Comparison of ENCODE assay signal across 8 cellular contexts in the genomic region with DNA sequence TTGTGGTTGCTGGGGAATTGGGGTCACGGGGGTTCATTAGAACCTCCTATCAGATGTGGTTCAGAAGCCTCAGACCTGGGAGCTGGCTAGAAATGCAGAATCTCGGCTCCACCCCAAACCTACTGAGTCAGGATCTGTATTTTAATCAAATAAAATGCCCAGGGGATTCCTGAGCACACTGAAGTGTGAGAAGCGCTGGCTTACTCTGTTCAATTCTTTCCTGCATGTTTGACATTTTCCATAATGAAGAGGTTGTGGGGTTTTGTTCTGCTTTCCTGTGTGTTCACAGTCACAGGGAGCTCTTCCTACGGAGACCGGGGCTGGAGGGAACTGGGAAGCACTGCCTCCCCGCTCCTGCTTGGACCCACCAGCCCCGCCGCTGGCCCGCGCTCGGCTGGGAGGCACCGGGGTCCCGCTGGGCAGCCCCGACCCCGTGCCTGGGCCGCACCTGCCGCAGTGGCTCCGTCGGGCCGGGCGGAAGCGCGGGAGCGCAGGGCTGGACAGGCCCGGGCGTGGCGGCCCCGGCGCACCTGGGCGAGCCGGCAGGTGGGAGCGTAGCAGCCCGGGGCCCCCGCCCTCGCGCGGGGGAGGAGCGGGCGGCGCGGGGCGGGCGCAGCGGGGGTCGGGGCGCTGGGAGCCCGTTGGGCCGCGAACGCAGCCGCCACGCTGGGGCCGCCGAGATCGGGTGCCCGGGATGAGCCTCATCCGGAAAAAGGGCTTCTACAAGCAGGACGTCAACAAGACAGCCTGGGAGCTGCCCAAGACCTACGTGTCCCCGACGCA. TPM values are rescaled to one million over a fixed set of nuclear protein-coding genes. Genes with fewer than 3 reads are reported as not detected.
A peak's percentile ranks its signal among the peaks of the same experiment; 100 is the strongest.
DNase-seq lines count a peak whose midpoint lies in the region; ATAC-seq and TF ChIP-seq lines count a peak whose summit lies in the region.

A gene (plus strand): TSS at position 625 of the 783 bp plus-strand sequence. CDS start 70 bp downstream, at position 695.

- no peaks in the 10 kb centered on the region for H3K9me3 ChIP-seq in esophagus squamous epithelium

- intact Hi-C loops in esophagus squamous epithelium (cut with DNase I): loop anchor here (5.0 to 10.0 kb wide), 2 partner anchors 67 to 235 kb away; a partner anchor contains a TSS

- H3K27me3 ChIP-seq in esophagus squamous epithelium: peaks cover 0 to 15% (median 0%) of the 10 kb centered on the region in 4 donors

- H3K4me3 ChIP-seq in esophagus squamous epithelium: peak within 1 kb of the TSS; percentile 55 to 79 (median 74)

- ATAC-seq in omental fat pad (ENCODE audit: low FRiP score) (no peak), GM21717 (IDR thresholded peaks at IDR 0.05; ENCODE audit: unreplicated experiment) (no peak), GM21825 (IDR thresholded peaks at IDR 0.05; ENCODE audit: unreplicated experiment) (no peak)

- DNase-seq in AG20443 (ENCODE audit: low spot score) (peak; percentile 30), HuH-7 (ENCODE audit: low spot score) (peak; percentile 36), esophagus squamous epithelium (lab: John Stamatoyannopoulos, UW) (no peak), omental fat pad (ENCODE audit: low spot score) (no peak)
- DNase-seq in activated CD4-positive, alpha-beta T cell treated with anti-CD3 and anti-CD28 coated beads, Interleukin-2, amount 50 U/mL, for 1 hour: peak; percentile 16
- no peak for DNase-seq in NK-92 treated with Interleukin-12 subunit alpha and Interleukin-12 subunit beta, amount 100 ng/mL, for 24 hours (lab: John Stamatoyannopoulos, UW)

- peaks cover 18 to 72% (median 21%) of the 10 kb centered on the region in 3 donors for H3K4me1 ChIP-seq in esophagus squamous epithelium

- 10 to 16% methylated on average over 3 to 6 of the region's 61 CpGs for WGBS in esophagus squamous epithelium, 2 donors

- H3K36me3 ChIP-seq in esophagus squamous epithelium: peaks cover 0 to 31% (median 0%) of the 10 kb centered on the region in 3 donors

- H3K27ac ChIP-seq in esophagus squamous epithelium: peak within 1 kb of the TSS; percentile 81 to 98 (median 92)

- TF ChIP-seq POLR2A in esophagus squamous epithelium (IDR thresholded peaks at IDR 0.05): peak in 1 of 4 donors; percentile 19

- TF ChIP-seq CTCF in esophagus squamous epithelium (IDR thresholded peaks at IDR 0.05) (no peak), omental fat pad (IDR thresholded peaks at IDR 0.05) (no peak)

RNA-seq across cellular contexts. Expression of the gene that starts here (rescaled TPM):
- total RNA-seq in esophagus squamous epithelium (100 to 1,000 TPM in 2 of 4 donors, 10 to 100 TPM in 2; 62.2 to 136 (median 104) TPM), omental fat pad (10 to 100 TPM; 10.9 to 27.5 (median 17.7) TPM)

Comparison
In these comparisons a context has a peak if more than half of its experiments do, and no peak if none do; other contexts are left out.
1. DNase-seq: peak in AG20443 (single experiment), HuH-7 (single experiment) and activated CD4-positive, alpha-beta T cell treated with anti-CD3 and anti-CD28 coated beads, Interleukin-2, amount 50 U/mL, for 1 hour (single experiment); none in esophagus squamous epithelium (single experiment), omental fat pad (single experiment) and NK-92 treated with Interleukin-12 subunit alpha and Interleukin-12 subunit beta, amount 100 ng/mL, for 24 hours (single experiment).